In genomic region chrX:150870487-150871340, GRCh38 we compare ENCODE assay signal across 13 cellular contexts. TPM values are rescaled to one million over a fixed set of nuclear protein-coding genes. Genes with fewer than 3 reads are reported as not detected.
DNase-seq lines count a peak whose midpoint lies in the region; ATAC-seq and TF ChIP-seq lines count a peak whose summit lies in the region.
"Had no signal": no experiment of that assay in that cellular context is flagged by ENCODE, and none has a peak within 500 bp of the region (broad histone marks: within the 10 kb centered on the region; RNA-seq: fewer than 3 reads in every experiment).

No MANE protein-coding gene starts in this region.

- no peak overlapping the region for H3K4me3 Mint-ChIP-seq in activated CD4-positive, alpha-beta T cell treated with anti-CD3 and anti-CD28 coated beads, Interleukin-2, amount 10 ng/mL, durations not matched to agents 24 days and 14 days

- no peaks in the 10 kb centered on the region for H3K27me3 ChIP-seq in IMR-90 (ENCODE audit: control insufficient read depth, insufficient read depth, low read length)
- H3K27me3 ChIP-seq in rectal smooth muscle tissue (ENCODE audit: control insufficient read depth, insufficient read depth, low read length) = no peaks in the 10 kb centered on the region
- H3K27me3 ChIP-seq: brain microvascular endothelial cell had no signal

- H3K23ac ChIP-seq in IMR-90 (ENCODE audit: low read depth, low read length) = no peak overlapping the region

- no peak overlapping the region for H3K4ac ChIP-seq in IMR-90 (ENCODE audit: low read depth, low read length)

- no peaks in the 10 kb centered on the region; the same call in 1 of the 2 replicates for H3K9me1 ChIP-seq in IMR-90 (ENCODE audit: insufficient read depth, low read length)

- no peak overlapping the region for H3K14ac ChIP-seq in IMR-90 (replicated peaks; ENCODE audit: low read depth, low read length)

- H4K8ac ChIP-seq in IMR-90 (ENCODE audit: low read depth in 2 of 2, low read length in 2 of 2) = no peak overlapping the region

- no peak overlapping the region for H2BK20ac ChIP-seq in IMR-90 (ENCODE audit: low read depth, low read length)

- intact Hi-C loops in activated CD4-positive, alpha-beta T cell treated with anti-CD3 and anti-CD28 coated beads, Interleukin-2, amount 10 ng/mL, durations not matched to agents 24 days and 14 days (cut with micrococcal nuclease) = loop anchor here (10.0 kb wide), 1 partner anchor 214 kb away; no protein-coding TSS in a partner anchor
- intact Hi-C loops in IMR-90 (cut with micrococcal nuclease) = no loop called here

- H2BK15ac ChIP-seq in IMR-90 (ENCODE audit: low read depth, low read length) = no peak overlapping the region

- POLR2A ChIA-PET in IMR-90 (lab: Charles Lee; ENCODE audit: unreplicated experiment) = no interaction called here

- no peak for DNase-seq in activated CD4-positive, alpha-beta T cell treated with anti-CD3 and anti-CD28 coated beads, Interleukin-2, amount 10 ng/mL, durations not matched to agents 24 days and 14 days
- DNase-seq in activated CD4-positive, alpha-beta T cell treated with anti-CD3 and anti-CD28 coated beads for 4 hours = no peak
- DNase-seq in IMR-90 = peak; percentile 38
- DNase-seq in cerebellum (ENCODE audit: low spot score) = no peak
- DNase-seq: ACHN; activated CD8-positive, alpha-beta memory T cell treated with anti-CD3 and anti-CD28 coated beads, Interleukin-2, amount 50 U/mL, for 48 hours; brain microvascular endothelial cell; NCI-H1092 had no signal

- dilution Hi-C loops in IMR-90 (cut with HindIII; ENCODE audit: low sequenced_read_pairs, unreplicated experiment) = no loop called here

- peaks cover 27% of the 10 kb centered on the region for H3K4me1 Mint-ChIP-seq in activated CD4-positive, alpha-beta T cell treated with anti-CD3 and anti-CD28 coated beads, Interleukin-2, amount 10 ng/mL, durations not matched to agents 24 days and 14 days

- H3K18ac ChIP-seq in IMR-90 (ENCODE audit: low read depth, low read length) = no peak overlapping the region

- H3K56ac ChIP-seq in IMR-90 (ENCODE audit: extremely low read depth, insufficient read depth, low read length) = no peak overlapping the region

- H3K4me3 ChIP-seq in IMR-90 (ENCODE audit: insufficient read depth, low read depth, low read length) (no peak overlapping the region), rectal smooth muscle tissue (ENCODE audit: low read length) (no peak overlapping the region)

- no TSS peak for BruUV-seq in IMR-90 (replicated peaks; lab: Mats Ljungman, UMichigan)

- TF ChIP-seq POLR2A in IMR-90 (IDR thresholded peaks at IDR 0.05; ENCODE audit: low read depth, low read length) = no peak

- H3K27me3 Mint-ChIP-seq in activated CD4-positive, alpha-beta T cell treated with anti-CD3 and anti-CD28 coated beads, Interleukin-2, amount 10 ng/mL, durations not matched to agents 24 days and 14 days = no peaks in the 10 kb centered on the region

- H3K27ac ChIP-seq in IMR-90 (ENCODE audit: insufficient read depth, low read length) (no peak overlapping the region), cingulate gyrus (ENCODE audit: low read depth, low read length) (peak overlapping the region; percentile 55), rectal smooth muscle tissue (ENCODE audit: low read depth, low read length) (peak overlapping the region; percentile 40)
- H3K27ac ChIP-seq: brain microvascular endothelial cell, HL-60 had no signal

- H2AK9ac ChIP-seq in IMR-90 (replicated peaks; ENCODE audit: low read depth, low read length, poor library complexity) = peak overlapping the region; percentile 37

- peaks cover 11% of the 10 kb centered on the region for H3K36me3 Mint-ChIP-seq in activated CD4-positive, alpha-beta T cell treated with anti-CD3 and anti-CD28 coated beads, Interleukin-2, amount 10 ng/mL, durations not matched to agents 24 days and 14 days (ENCODE audit: low read depth)

- H3K4me1 ChIP-seq in IMR-90 (ENCODE audit: control insufficient read depth, insufficient read depth, low read length) (peaks cover 7% of the 10 kb centered on the region; the same call in 1 of the 2 replicates), rectal smooth muscle tissue (ENCODE audit: control insufficient read depth, insufficient read depth, low read length) (peaks cover 6% of the 10 kb centered on the region)

- H3K79me1 ChIP-seq in IMR-90 (ENCODE audit: low read depth in 1 of 2, low read length in 2 of 2) = peaks cover 4 to 7% of the 10 kb centered on the region in 2 experiments; a peak in 2 of 4 replicates

- no peak for TF ChIP-seq RAD21 in IMR-90 (IDR thresholded peaks at IDR 0.05; ENCODE audit: low read length)

- no peaks in the 10 kb centered on the region for H3K9me3 ChIP-seq in IMR-90 (ENCODE audit: control insufficient read depth, insufficient read depth, low read length)

- no peak overlapping the region for H3K9ac ChIP-seq in IMR-90 (ENCODE audit: low read depth, low read length)
- H3K9ac ChIP-seq in rectal smooth muscle tissue (ENCODE audit: low read length) = no peak overlapping the region

- no peak overlapping the region; the same call in 1 of the 2 replicates for H3K4me2 ChIP-seq in IMR-90 (ENCODE audit: low read depth, low read length)

- CTCF ChIA-PET in IMR-90 (lab: Yijun Ruan, JAX) = interaction anchor here (0.6 kb wide), 1 partner anchor 1714 kb away, joined by 3 read pairs; no protein-coding TSS in a partner anchor

- no peak overlapping the region for H4K91ac ChIP-seq in IMR-90 (ENCODE audit: insufficient read depth, low read depth, low read length)

- H2AFZ ChIP-seq in IMR-90 (replicated peaks; ENCODE audit: low read length, poor library complexity) = no peak overlapping the region

- peak overlapping the region; percentile 2 for H3K27ac Mint-ChIP-seq in activated CD4-positive, alpha-beta T cell treated with anti-CD3 and anti-CD28 coated beads, Interleukin-2, amount 10 ng/mL, durations not matched to agents 24 days and 14 days

- no peaks in the 10 kb centered on the region for H3K9me3 Mint-ChIP-seq in activated CD4-positive, alpha-beta T cell treated with anti-CD3 and anti-CD28 coated beads, Interleukin-2, amount 10 ng/mL, durations not matched to agents 24 days and 14 days

- in situ Hi-C loops in IMR-90 (cut with MboI; ENCODE audit: low sequenced_read_pairs) = no loop called here

- no peak for TF ChIP-seq CTCF in IMR-90 (conservative IDR thresholded peaks at IDR 0.05; ENCODE audit: low read depth, low read length)

- 0 out of 2 replicates have a peak, but pooled peaks cover 4% of the 10 kb centered on the region for H4K20me1 ChIP-seq in IMR-90 (ENCODE audit: insufficient read depth, low read length)

- WGBS in IMR-90 (ENCODE audit: extremely low coverage in 2 of 2, insufficient read length in 1 of 2), 2 experiments = no CpG with 5 or more reads among the region's 7 CpGs

- no peak overlapping the region for H2BK120ac ChIP-seq in IMR-90 (ENCODE audit: low read depth, low read length)

- ATAC-seq in IMR-90 (ENCODE audit: low read depth) (peak; percentile 17; the same call in 1 of the 2 replicates), HG02840 (IDR thresholded peaks at IDR 0.05; ENCODE audit: low FRiP score, unreplicated experiment) (no peak), GM18502 (IDR thresholded peaks at IDR 0.05; ENCODE audit: poor library complexity, unreplicated experiment) (no peak)

- no peaks in the 10 kb centered on the region for H3K36me3 ChIP-seq in IMR-90 (ENCODE audit: control insufficient read depth, insufficient read depth, low read length)
- H3K36me3 ChIP-seq in rectal smooth muscle tissue (ENCODE audit: control insufficient read depth, insufficient read depth, low read length) = no peaks in the 10 kb centered on the region
- H3K36me3 ChIP-seq: brain microvascular endothelial cell had no signal

- no peak overlapping the region for H2BK5ac ChIP-seq in IMR-90 (ENCODE audit: low read depth, low read length, poor library complexity, severe bottlenecking)

- H4K5ac ChIP-seq in IMR-90 (ENCODE audit: low read depth, low read length) = no peak overlapping the region

- no peak overlapping the region for H2AK5ac ChIP-seq in IMR-90 (ENCODE audit: low read depth, low read length)

TF ChIP-seq in IMR-90, 13 proteins besides CTCF, POLR2A, EP300 and RAD21:
- TF ChIP-seq ELK1 (IDR thresholded peaks at IDR 0.05; ENCODE audit: borderline replicate concordance, low read depth, low read length) = no peak
- TF ChIP-seq NFE2L2 (IDR thresholded peaks at IDR 0.05; ENCODE audit: low read depth, low read length) = no peak
- no peak for TF ChIP-seq MAFK (IDR thresholded peaks at IDR 0.05; ENCODE audit: low read depth, low read length)
- TF ChIP-seq MXI1 (IDR thresholded peaks at IDR 0.05; ENCODE audit: borderline replicate concordance, low read depth, low read length) = no peak

RNA-seq across cellular contexts. Expression of gene CD99L2, which starts 27.8 kb away (rescaled TPM):
- total RNA-seq in activated CD4-positive, alpha-beta T cell treated with anti-CD3 and anti-CD28 coated beads, Interleukin-2, amount 10 ng/mL, durations not matched to agents 24 days and 14 days = 8.1 and 10.9 TPM in 2 replicates
- total RNA-seq in IMR-90 (2012; rRNA removed) (17.4 and 20.6 TPM in 2 replicates), cerebellum (31.4 TPM)
- 41.4 and 43.0 TPM in 2 replicates for polyA plus RNA-seq in IMR-90 (2012; rRNA removed)
- 49.7 and 67.4 TPM in 2 replicates for polyA plus RNA-seq in IMR-90 (2012; cell fraction: cytosol; rRNA removed)
- polyA plus RNA-seq in IMR-90 (2012; cell fraction: nucleus; rRNA removed; ENCODE audit: low replicate concordance) = 29.8 and 32.3 TPM in 2 replicates
